ENCODE assay signal across 1 cellular context in the genomic region with DNA sequence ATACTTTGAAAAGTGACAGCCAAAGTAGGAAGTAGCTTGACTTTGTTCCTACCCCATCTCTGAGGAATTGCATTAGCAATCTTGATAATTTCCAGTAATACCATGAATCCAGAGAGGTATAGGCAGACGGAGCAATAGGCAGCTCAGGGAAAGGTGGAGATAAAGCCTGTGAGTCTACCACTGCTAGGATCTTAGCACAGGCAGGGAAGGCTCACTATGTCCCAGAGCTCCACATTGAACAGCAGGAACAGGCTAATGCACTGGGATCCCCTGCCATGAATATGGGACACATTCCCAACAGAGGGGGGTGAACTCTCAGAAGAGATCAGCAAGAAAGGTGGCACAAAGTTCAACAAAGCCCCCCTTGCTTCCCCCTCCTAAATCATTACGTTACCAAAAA.
TF ChIP-seq lines count a peak whose summit lies in the region.

No MANE protein-coding gene starts in this region.

TF ChIP-seq in HepG2, 621 proteins besides CTCF, POLR2A, EP300 and RAD21:
- TF ChIP-seq ZC3H13 (CRISPR knock-in tag; IDR thresholded peaks at IDR 0.05) (no peak), ZMYM4 (CRISPR knock-in tag; IDR thresholded peaks at IDR 0.05) (0 out of 2 replicates have a peak, but pooled peaks have one; percentile 12), TEAD3 (CRISPR knock-in tag; optimal IDR thresholded peaks at IDR 0.05; ENCODE audit: borderline replicate concordance) (peak; percentile 23), PPARG (CRISPR knock-in tag; conservative IDR thresholded peaks at IDR 0.05) (no peak), NR2C2 (CRISPR knock-in tag; IDR thresholded peaks at IDR 0.05; ENCODE audit: borderline replicate concordance) (0 out of 2 replicates have a peak, but pooled peaks have one; percentile 5), RAD51 (IDR thresholded peaks at IDR 0.05; ENCODE audit: borderline replicate concordance) (no peak), ZNF460 (CRISPR knock-in tag; IDR thresholded peaks at IDR 0.05; ENCODE audit: borderline replicate concordance) (no peak)
- TF ChIP-seq, protein P1, sequence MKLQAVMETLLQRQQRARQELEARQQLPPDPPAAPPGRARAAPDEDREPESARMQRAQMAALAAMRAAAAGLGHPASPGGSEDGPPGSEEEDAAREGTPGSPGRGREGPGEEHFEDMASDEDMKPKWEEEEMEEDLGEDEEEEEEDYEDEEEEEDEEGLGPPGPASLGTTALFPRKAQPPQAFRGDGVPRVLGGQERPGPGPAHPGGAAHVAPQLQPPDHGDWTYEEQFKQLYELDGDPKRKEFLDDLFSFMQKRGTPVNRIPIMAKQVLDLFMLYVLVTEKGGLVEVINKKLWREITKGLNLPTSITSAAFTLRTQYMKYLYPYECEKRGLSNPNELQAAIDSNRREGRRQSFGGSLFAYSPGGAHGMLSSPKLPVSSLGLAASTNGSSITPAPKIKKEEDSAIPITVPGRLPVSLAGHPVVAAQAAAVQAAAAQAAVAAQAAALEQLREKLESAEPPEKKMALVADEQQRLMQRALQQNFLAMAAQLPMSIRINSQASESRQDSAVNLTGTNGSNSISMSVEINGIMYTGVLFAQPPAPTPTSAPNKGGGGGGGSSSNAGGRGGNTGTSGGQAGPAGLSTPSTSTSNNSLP (IDR thresholded peaks at IDR 0.05; ENCODE audit: low read depth, low read length) = no peak
- TF ChIP-seq, protein P2, sequence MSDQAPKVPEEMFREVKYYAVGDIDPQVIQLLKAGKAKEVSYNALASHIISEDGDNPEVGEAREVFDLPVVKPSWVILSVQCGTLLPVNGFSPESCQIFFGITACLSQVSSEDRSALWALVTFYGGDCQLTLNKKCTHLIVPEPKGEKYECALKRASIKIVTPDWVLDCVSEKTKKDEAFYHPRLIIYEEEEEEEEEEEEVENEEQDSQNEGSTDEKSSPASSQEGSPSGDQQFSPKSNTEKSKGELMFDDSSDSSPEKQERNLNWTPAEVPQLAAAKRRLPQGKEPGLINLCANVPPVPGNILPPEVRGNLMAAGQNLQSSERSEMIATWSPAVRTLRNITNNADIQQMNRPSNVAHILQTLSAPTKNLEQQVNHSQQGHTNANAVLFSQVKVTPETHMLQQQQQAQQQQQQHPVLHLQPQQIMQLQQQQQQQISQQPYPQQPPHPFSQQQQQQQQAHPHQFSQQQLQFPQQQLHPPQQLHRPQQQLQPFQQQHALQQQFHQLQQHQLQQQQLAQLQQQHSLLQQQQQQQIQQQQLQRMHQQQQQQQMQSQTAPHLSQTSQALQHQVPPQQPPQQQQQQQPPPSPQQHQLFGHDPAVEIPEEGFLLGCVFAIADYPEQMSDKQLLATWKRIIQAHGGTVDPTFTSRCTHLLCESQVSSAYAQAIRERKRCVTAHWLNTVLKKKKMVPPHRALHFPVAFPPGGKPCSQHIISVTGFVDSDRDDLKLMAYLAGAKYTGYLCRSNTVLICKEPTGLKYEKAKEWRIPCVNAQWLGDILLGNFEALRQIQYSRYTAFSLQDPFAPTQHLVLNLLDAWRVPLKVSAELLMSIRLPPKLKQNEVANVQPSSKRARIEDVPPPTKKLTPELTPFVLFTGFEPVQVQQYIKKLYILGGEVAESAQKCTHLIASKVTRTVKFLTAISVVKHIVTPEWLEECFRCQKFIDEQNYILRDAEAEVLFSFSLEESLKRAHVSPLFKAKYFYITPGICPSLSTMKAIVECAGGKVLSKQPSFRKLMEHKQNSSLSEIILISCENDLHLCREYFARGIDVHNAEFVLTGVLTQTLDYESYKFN (CRISPR knock-in tag; conservative IDR thresholded peaks at IDR 0.05) = peak; percentile 24
- TF ChIP-seq, protein P3, sequence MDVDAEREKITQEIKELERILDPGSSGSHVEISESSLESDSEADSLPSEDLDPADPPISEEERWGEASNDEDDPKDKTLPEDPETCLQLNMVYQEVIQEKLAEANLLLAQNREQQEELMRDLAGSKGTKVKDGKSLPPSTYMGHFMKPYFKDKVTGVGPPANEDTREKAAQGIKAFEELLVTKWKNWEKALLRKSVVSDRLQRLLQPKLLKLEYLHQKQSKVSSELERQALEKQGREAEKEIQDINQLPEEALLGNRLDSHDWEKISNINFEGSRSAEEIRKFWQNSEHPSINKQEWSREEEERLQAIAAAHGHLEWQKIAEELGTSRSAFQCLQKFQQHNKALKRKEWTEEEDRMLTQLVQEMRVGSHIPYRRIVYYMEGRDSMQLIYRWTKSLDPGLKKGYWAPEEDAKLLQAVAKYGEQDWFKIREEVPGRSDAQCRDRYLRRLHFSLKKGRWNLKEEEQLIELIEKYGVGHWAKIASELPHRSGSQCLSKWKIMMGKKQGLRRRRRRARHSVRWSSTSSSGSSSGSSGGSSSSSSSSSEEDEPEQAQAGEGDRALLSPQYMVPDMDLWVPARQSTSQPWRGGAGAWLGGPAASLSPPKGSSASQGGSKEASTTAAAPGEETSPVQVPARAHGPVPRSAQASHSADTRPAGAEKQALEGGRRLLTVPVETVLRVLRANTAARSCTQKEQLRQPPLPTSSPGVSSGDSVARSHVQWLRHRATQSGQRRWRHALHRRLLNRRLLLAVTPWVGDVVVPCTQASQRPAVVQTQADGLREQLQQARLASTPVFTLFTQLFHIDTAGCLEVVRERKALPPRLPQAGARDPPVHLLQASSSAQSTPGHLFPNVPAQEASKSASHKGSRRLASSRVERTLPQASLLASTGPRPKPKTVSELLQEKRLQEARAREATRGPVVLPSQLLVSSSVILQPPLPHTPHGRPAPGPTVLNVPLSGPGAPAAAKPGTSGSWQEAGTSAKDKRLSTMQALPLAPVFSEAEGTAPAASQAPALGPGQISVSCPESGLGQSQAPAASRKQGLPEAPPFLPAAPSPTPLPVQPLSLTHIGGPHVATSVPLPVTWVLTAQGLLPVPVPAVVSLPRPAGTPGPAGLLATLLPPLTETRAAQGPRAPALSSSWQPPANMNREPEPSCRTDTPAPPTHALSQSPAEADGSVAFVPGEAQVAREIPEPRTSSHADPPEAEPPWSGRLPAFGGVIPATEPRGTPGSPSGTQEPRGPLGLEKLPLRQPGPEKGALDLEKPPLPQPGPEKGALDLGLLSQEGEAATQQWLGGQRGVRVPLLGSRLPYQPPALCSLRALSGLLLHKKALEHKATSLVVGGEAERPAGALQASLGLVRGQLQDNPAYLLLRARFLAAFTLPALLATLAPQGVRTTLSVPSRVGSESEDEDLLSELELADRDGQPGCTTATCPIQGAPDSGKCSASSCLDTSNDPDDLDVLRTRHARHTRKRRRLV (CRISPR knock-in tag; IDR thresholded peaks at IDR 0.05) = no peak
- TF ChIP-seq, protein P4, sequence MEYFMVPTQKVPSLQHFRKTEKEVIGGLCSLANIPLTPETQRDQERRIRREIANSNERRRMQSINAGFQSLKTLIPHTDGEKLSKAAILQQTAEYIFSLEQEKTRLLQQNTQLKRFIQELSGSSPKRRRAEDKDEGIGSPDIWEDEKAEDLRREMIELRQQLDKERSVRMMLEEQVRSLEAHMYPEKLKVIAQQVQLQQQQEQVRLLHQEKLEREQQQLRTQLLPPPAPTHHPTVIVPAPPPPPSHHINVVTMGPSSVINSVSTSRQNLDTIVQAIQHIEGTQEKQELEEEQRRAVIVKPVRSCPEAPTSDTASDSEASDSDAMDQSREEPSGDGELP (IDR thresholded peaks at IDR 0.05; ENCODE audit: borderline replicate concordance, low read depth) = no peak
